In the genomic region with DNA sequence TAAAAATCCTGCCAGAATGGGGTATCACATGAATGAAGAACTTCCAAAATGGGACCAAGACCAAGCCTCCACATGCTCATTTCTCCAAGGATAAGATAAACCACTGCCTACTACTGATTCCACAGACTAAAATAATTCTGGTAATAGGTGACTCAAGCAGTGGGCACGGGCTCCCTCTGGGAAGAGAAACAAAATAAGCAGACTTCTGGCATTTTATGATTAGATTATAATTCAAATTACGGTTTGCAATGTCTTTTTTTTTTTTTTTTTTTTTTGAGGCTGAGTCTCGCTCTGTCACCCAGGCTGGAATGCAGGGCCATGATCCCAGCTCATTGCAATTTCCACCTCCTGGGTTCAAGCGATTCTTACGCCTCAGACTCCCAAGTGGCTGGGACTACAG, we compare ENCODE assay signal across 19 cellular contexts. TPM values are rescaled to one million over a fixed set of nuclear protein-coding genes. Genes with fewer than 3 reads are reported as not detected.
DNase-seq lines count a peak whose midpoint lies in the region; ATAC-seq and TF ChIP-seq lines count a peak whose summit lies in the region.
"Had no signal": no experiment of that assay in that cellular context is flagged by ENCODE, and none has a peak within 500 bp of the region (broad histone marks: within the 10 kb centered on the region; RNA-seq: fewer than 3 reads in every experiment).

No MANE protein-coding gene starts in this region.

- H2BK120ac ChIP-seq in mesendoderm (ENCODE audit: low read depth, low read length) = no peak overlapping the region

- no peaks in the 10 kb centered on the region for H3K36me3 ChIP-seq in mesendoderm (ENCODE audit: control insufficient read depth, insufficient read depth, low read length)

- H3K27ac Mint-ChIP-seq in activated T-helper 17 cell treated with anti-CD3 and anti-CD28 coated beads, Interleukin-2, amount 50 U/mL, for 72 hours = no peak overlapping the region
- H3K27ac Mint-ChIP-seq: activated CD4-positive, alpha-beta T cell treated with anti-CD3 and anti-CD28 coated beads, Interleukin-2, amount 10 ng/mL, durations not matched to agents 7 days and 5 days; activated T-cell treated with anti-CD3 and anti-CD28 coated beads, Interleukin-2, amount 50 U/mL, for 72 hours; type B pancreatic cell had no signal

- no peaks in the 10 kb centered on the region for H3K27me3 ChIP-seq in mesendoderm (ENCODE audit: insufficient read depth, low read length, poor library complexity)

- H3K4me1 ChIP-seq in mesendoderm (ENCODE audit: control insufficient read depth, low read depth, low read length) = no peaks in the 10 kb centered on the region

- no peaks in the 10 kb centered on the region for H3K79me2 ChIP-seq in mesendoderm (ENCODE audit: control insufficient read depth, insufficient read depth, low read length)

- H3K9ac ChIP-seq in mesendoderm (ENCODE audit: low read length) = no peak overlapping the region

- no peak overlapping the region for H3K18ac ChIP-seq in mesendoderm (ENCODE audit: low read length)

- DNase-seq in AG10803 (ENCODE audit: low read depth) (peak; percentile 75), LHCN-M2 (ENCODE audit: low read depth) (peak; percentile 87), dedifferentiated amniotic fluid mesenchymal stem cell (ENCODE audit: extremely low spot score) (peak; percentile 74), mesendoderm (peak; percentile 21), T-helper 1 cell (no peak), pons (ENCODE audit: low spot score) (no peak)
- DNase-seq: activated CD4-positive, alpha-beta T cell treated with anti-CD3 and anti-CD28 coated beads, Interleukin-2, amount 10 ng/mL, durations not matched to agents 7 days and 5 days; activated T-cell treated with anti-CD3 and anti-CD28 coated beads, Interleukin-2, amount 50 U/mL, for 72 hours; GDM1; H9; Karpas-422; NCI-H2029; NCI-H526 treated with DMSO at 0.1 percent for 48 hours; RPMI8226; T-helper 2 cell had no signal

- 0 out of 2 replicates have a peak, but pooled peaks have one; percentile 19 for TF ChIP-seq CTCF in AG10803 (conservative IDR thresholded peaks at IDR 0.05; ENCODE audit: low read length)

- H3K4me3 ChIP-seq in AG10803 (ENCODE audit: low read length) = no peak overlapping the region
- H3K4me3 ChIP-seq in mesendoderm (ENCODE audit: low read length) = no peak overlapping the region

- no CpG with 5 or more reads among the region's 5 CpGs for WGBS in mesendoderm (ENCODE audit: extremely low coverage, insufficient coverage, low lambda C conversion rate)

- peaks cover 7% of the 10 kb centered on the region for H3K79me1 ChIP-seq in mesendoderm (ENCODE audit: low read length)

- H3K9me3 Mint-ChIP-seq in activated T-helper 17 cell treated with anti-CD3 and anti-CD28 coated beads, Interleukin-2, amount 50 U/mL, for 72 hours = no peaks in the 10 kb centered on the region
- H3K9me3 Mint-ChIP-seq: activated CD4-positive, alpha-beta T cell treated with anti-CD3 and anti-CD28 coated beads, Interleukin-2, amount 10 ng/mL, durations not matched to agents 7 days and 5 days; activated T-cell treated with anti-CD3 and anti-CD28 coated beads, Interleukin-2, amount 50 U/mL, for 72 hours; CD14-positive monocyte; H9; type B pancreatic cell had no signal

- H2BK5ac ChIP-seq in mesendoderm (ENCODE audit: low read length) = no peak overlapping the region

- no peak overlapping the region for H3K27ac ChIP-seq in mesendoderm (ENCODE audit: low read depth, low read length)

- no peak overlapping the region for H3K4ac ChIP-seq in mesendoderm (ENCODE audit: low read depth, low read length)

- H3K27me3 Mint-ChIP-seq in activated T-helper 17 cell treated with anti-CD3 and anti-CD28 coated beads, Interleukin-2, amount 50 U/mL, for 72 hours = no peaks in the 10 kb centered on the region
- H3K27me3 Mint-ChIP-seq: activated CD4-positive, alpha-beta T cell treated with anti-CD3 and anti-CD28 coated beads, Interleukin-2, amount 10 ng/mL, durations not matched to agents 7 days and 5 days; type B pancreatic cell had no signal

- no peak for ATAC-seq in GM18511 (IDR thresholded peaks at IDR 0.05; ENCODE audit: unreplicated experiment)
- no peak for ATAC-seq in activated T-helper 17 cell treated with anti-CD3 and anti-CD28 coated beads, Interleukin-2, amount 50 U/mL, for 72 hours (replicated peaks)
- ATAC-seq: activated T-cell treated with anti-CD3 and anti-CD28 coated beads, Interleukin-2, amount 50 U/mL, for 72 hours had no signal

- no peak overlapping the region for H3K4me3 Mint-ChIP-seq in activated T-helper 17 cell treated with anti-CD3 and anti-CD28 coated beads, Interleukin-2, amount 50 U/mL, for 72 hours
- H3K4me3 Mint-ChIP-seq: activated CD4-positive, alpha-beta T cell treated with anti-CD3 and anti-CD28 coated beads, Interleukin-2, amount 10 ng/mL, durations not matched to agents 7 days and 5 days; activated T-cell treated with anti-CD3 and anti-CD28 coated beads, Interleukin-2, amount 50 U/mL, for 72 hours; CD14-positive monocyte; H9; type B pancreatic cell had no signal

- H4K5ac ChIP-seq in mesendoderm (ENCODE audit: low read length) = no peak overlapping the region

- no peak overlapping the region for H2AK5ac ChIP-seq in mesendoderm (ENCODE audit: low read length)

- H3K56ac ChIP-seq in mesendoderm (ENCODE audit: low read length) = no peak overlapping the region

- H3K4me2 ChIP-seq in mesendoderm (ENCODE audit: low read length) = no peak overlapping the region

- peaks cover 38% of the 10 kb centered on the region for H3K36me3 Mint-ChIP-seq in activated T-helper 17 cell treated with anti-CD3 and anti-CD28 coated beads, Interleukin-2, amount 50 U/mL, for 72 hours (ENCODE audit: low read depth)

- H3K4me1 Mint-ChIP-seq in activated T-helper 17 cell treated with anti-CD3 and anti-CD28 coated beads, Interleukin-2, amount 50 U/mL, for 72 hours = peaks cover 8% of the 10 kb centered on the region

- H2BK15ac ChIP-seq in mesendoderm (replicated peaks; ENCODE audit: low read depth) = no peak overlapping the region

- no peak overlapping the region for H4K8ac ChIP-seq in mesendoderm (ENCODE audit: low read depth, low read length)

- H3K23ac ChIP-seq in mesendoderm (ENCODE audit: low read length) = no peak overlapping the region

RNA-seq across cellular contexts. Expression of gene UQCC1, which starts 16.0 kb away (rescaled TPM):
- total RNA-seq in LHCN-M2 (2014; rRNA removed) = 50.8 and 61.2 TPM in 2 replicates
- polyA plus RNA-seq in LHCN-M2 (2012) = 35.4 TPM
- 39.3 TPM for polyA plus RNA-seq in mesendoderm (2013, experiment 1 of 2)
- 36.3 TPM for polyA plus RNA-seq in mesendoderm (2013, experiment 2 of 2)
- total RNA-seq in activated T-helper 17 cell treated with anti-CD3 and anti-CD28 coated beads, Interleukin-2, amount 50 U/mL, for 72 hours = 10 to 100 TPM; 76.3 to 79.3 TPM

RNA-seq across cellular contexts. Expression of gene GDF5, which starts 42.3 kb away (rescaled TPM):
- total RNA-seq in LHCN-M2 (2014; rRNA removed) = 2.5 and 3.9 TPM in 2 replicates
- polyA plus RNA-seq in LHCN-M2 (2012) = 1.7 TPM
- polyA plus RNA-seq in mesendoderm (2013, experiment 1 of 2) = not detected
- 0.01 TPM for polyA plus RNA-seq in mesendoderm (2013, experiment 2 of 2)
- not detected for total RNA-seq in activated T-helper 17 cell treated with anti-CD3 and anti-CD28 coated beads, Interleukin-2, amount 50 U/mL, for 72 hours
- total RNA-seq: activated CD4-positive, alpha-beta T cell treated with anti-CD3 and anti-CD28 coated beads, Interleukin-2, amount 10 ng/mL, durations not matched to agents 7 days and 5 days; activated T-cell treated with anti-CD3 and anti-CD28 coated beads, Interleukin-2, amount 50 U/mL, for 72 hours; H9 had no signal
- polyA plus RNA-seq: CD14-positive monocyte had no signal

RNA-seq across cellular contexts. Expression of gene CEP250, which starts 59.7 kb away (rescaled TPM):
- 50.3 and 64.0 TPM in 2 replicates for total RNA-seq in LHCN-M2 (2014; rRNA removed)
- 33.7 TPM for polyA plus RNA-seq in LHCN-M2 (2012)
- polyA plus RNA-seq in mesendoderm (2013, experiment 1 of 2) = 7.6 TPM
- polyA plus RNA-seq in mesendoderm (2013, experiment 2 of 2) = 7.8 TPM
- 10 to 100 TPM; 77.8 to 88.3 TPM for total RNA-seq in activated T-helper 17 cell treated with anti-CD3 and anti-CD28 coated beads, Interleukin-2, amount 50 U/mL, for 72 hours

Comparison
In these comparisons a context has a peak if more than half of its experiments do, and no peak if none do; other contexts are left out.
1. DNase-seq: peak in AG10803 (single experiment), LHCN-M2 (single experiment), dedifferentiated amniotic fluid mesenchymal stem cell (single experiment) and mesendoderm (single experiment); none in T-helper 1 cell (0 of 5) and pons (single experiment).